Comparison of ENCODE assay signal across 20 cellular contexts in the genomic region with DNA sequence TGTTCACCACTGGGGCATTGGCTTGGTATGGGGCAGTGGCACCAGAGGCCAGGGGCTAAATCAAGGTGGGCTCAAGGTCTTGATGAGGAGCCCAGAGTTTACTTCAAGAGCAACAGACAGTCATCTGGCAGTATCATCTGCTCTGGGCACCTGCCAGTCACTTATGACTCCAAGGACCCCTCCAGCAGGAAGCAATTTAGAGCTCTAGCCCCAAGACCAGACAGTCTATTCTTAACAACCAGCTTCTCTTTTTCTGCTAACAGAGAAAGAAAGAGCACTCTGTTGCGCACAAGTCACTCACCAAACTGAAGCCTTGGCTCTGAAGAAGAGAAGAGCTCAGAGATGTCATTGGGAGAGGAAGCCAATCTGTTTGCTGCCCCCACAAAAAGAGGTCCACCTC.
A peak's percentile ranks its signal among the peaks of the same experiment; 100 is the strongest.
DNase-seq lines count a peak whose midpoint lies in the region; ATAC-seq and TF ChIP-seq lines count a peak whose summit lies in the region.
"Had no signal": no experiment of that assay in that cellular context is flagged by ENCODE, and none has a peak within 500 bp of the region (broad histone marks: within the 10 kb centered on the region; RNA-seq: fewer than 3 reads in every experiment).

No MANE protein-coding gene starts in this region.

- H4K20me1 ChIP-seq in DOHH2 (ENCODE audit: control insufficient read depth, insufficient read depth, low read depth, low read length) (no peaks in the 10 kb centered on the region), OCI-LY7 (ENCODE audit: insufficient read depth, low read length) (no peaks in the 10 kb centered on the region)
- H4K20me1 ChIP-seq: BLaER1 treated with 17β-estradiol and CSF1 and Interleukin-3, amounts not matched to agents 10 nM and 100 nM had no signal

- H3K27me3 ChIP-seq in DOHH2 (ENCODE audit: control insufficient read depth, low read length) = no peaks in the 10 kb centered on the region
- H3K27me3 ChIP-seq: BLaER1 treated with 17β-estradiol and CSF1 and Interleukin-3, amounts not matched to agents 10 nM and 100 nM had no signal

- H3K4me3 ChIP-seq in DOHH2 (ENCODE audit: low read length) = peak overlapping the region; percentile 18; the same call in 1 of the 2 replicates
- no peak overlapping the region for H3K4me3 ChIP-seq in OCI-LY7 (ENCODE audit: low read depth, low read length, poor library complexity, severe bottlenecking)
- H3K4me3 ChIP-seq: BLaER1 treated with 17β-estradiol and CSF1 and Interleukin-3, amounts not matched to agents 10 nM and 100 nM had no signal

- H3K9me3 ChIP-seq in DOHH2 (ENCODE audit: control insufficient read depth, insufficient read depth, low read length) (no peaks in the 10 kb centered on the region), OCI-LY7 (ENCODE audit: low read length) (no peaks in the 10 kb centered on the region)
- H3K9me3 ChIP-seq: Caco-2 had no signal

- H2AFZ ChIP-seq in OCI-LY7 (ENCODE audit: low read length) = no peak overlapping the region

- H3K9me2 ChIP-seq in DOHH2 (replicated peaks; ENCODE audit: control insufficient read depth, low read length) (no peaks in the 10 kb centered on the region), OCI-LY7 (ENCODE audit: insufficient read depth, low read length) (no peaks in the 10 kb centered on the region; the same call in 1 of the 2 replicates)

- 0 out of 2 replicates have a peak overlapping the region, but pooled peaks have one; percentile 13 for H3K27ac ChIP-seq in DOHH2 (ENCODE audit: low read depth, low read length)
- no peak overlapping the region for H3K27ac ChIP-seq in OCI-LY7 (ENCODE audit: low read depth, low read length, poor library complexity, severe bottlenecking)
- H3K27ac ChIP-seq: BLaER1 treated with 17β-estradiol and CSF1 and Interleukin-3, amounts not matched to agents 10 nM and 100 nM; C4-2B had no signal

- TF ChIP-seq CTCF in DOHH2 (IDR thresholded peaks at IDR 0.05; ENCODE audit: low read depth, low read length, poor library complexity, severe bottlenecking) = no peak
- no peak for TF ChIP-seq CTCF in OCI-LY7 (conservative IDR thresholded peaks at IDR 0.05; ENCODE audit: low read length)

- peaks cover 4% of the 10 kb centered on the region; the same call in 1 of the 2 replicates for H3K36me3 ChIP-seq in DOHH2 (ENCODE audit: control insufficient read depth, low read length)
- no peaks in the 10 kb centered on the region for H3K36me3 ChIP-seq in OCI-LY7 (ENCODE audit: insufficient read depth, low read length)
- H3K36me3 ChIP-seq: BLaER1 treated with 17β-estradiol and CSF1 and Interleukin-3, amounts not matched to agents 10 nM and 100 nM had no signal

- DNase-seq in Kasumi-1 (lab: John Stamatoyannopoulos, UW) (peak; percentile 46 to 48), medulla oblongata (ENCODE audit: extremely low spot score) (peak; percentile 21), pons (ENCODE audit: low spot score) (peak; percentile 19), OCI-LY7 (ENCODE audit: low spot score) (no peak)
- DNase-seq in activated CD4-positive, CD25-positive, alpha-beta regulatory T cell (lab: John Stamatoyannopoulos, UW) = no peak
- DNase-seq: 8988T; ACHN; Caco-2; Calu3; CD4-positive, alpha-beta T cell; CD8-positive, alpha-beta T cell; DMS53; DMS79; DND-41; GF-D8 had no signal

- H3K79me2 ChIP-seq in DOHH2 (ENCODE audit: control insufficient read depth, low read length) = no peaks in the 10 kb centered on the region
- H3K79me2 ChIP-seq in OCI-LY7 (ENCODE audit: insufficient read depth, low read depth, low read length) = no peaks in the 10 kb centered on the region

- ATAC-seq in GM21723 (IDR thresholded peaks at IDR 0.05; ENCODE audit: unreplicated experiment) (no peak), GM18873 (IDR thresholded peaks at IDR 0.05; ENCODE audit: low FRiP score, unreplicated experiment) (no peak)
- ATAC-seq: CD8-positive, alpha-beta T cell had no signal

- intact Hi-C loops in OCI-LY7 (cut with micrococcal nuclease; ENCODE audit: unreplicated experiment) = no loop called here

- BruUV-seq in OCI-LY7 (replicated peaks; lab: Mats Ljungman, UMichigan) = no TSS peak

- POLR2A ChIA-PET in OCI-LY7 (lab: Charles Lee) = interaction anchor here (0.6 kb wide), 1 partner anchor 12 kb away, joined by 3 read pairs; no protein-coding TSS in a partner anchor

- H3F3A ChIP-seq in DOHH2 (ENCODE audit: control insufficient read depth, insufficient read depth) = no peaks in the 10 kb centered on the region

- H3K4me1 ChIP-seq in DOHH2 (ENCODE audit: control insufficient read depth, low read length) (peaks cover 49% of the 10 kb centered on the region), OCI-LY7 (ENCODE audit: insufficient read depth, low read length, poor library complexity, severe bottlenecking) (no peaks in the 10 kb centered on the region)
- H3K4me1 ChIP-seq: Caco-2 had no signal

- H3K4me2 ChIP-seq in DOHH2 (ENCODE audit: low read length) = peak overlapping the region; percentile 49
- H3K4me2 ChIP-seq in OCI-LY7 (ENCODE audit: low read length) = no peak overlapping the region

- CTCF ChIA-PET in OCI-LY7 (lab: Charles Lee; ENCODE audit: unreplicated experiment) = no interaction called here

Comparison
In these comparisons a context has a peak if more than half of its experiments do, and no peak if none do; other contexts are left out.
1. DNase-seq: peak in Kasumi-1 (2 of 2), medulla oblongata (single experiment) and pons (single experiment); none in OCI-LY7 (single experiment) and activated CD4-positive, CD25-positive, alpha-beta regulatory T cell (0 of 4).